20 cellular contexts compared by ENCODE assay signal in genomic region chr1:56045062-56045461, GRCh38.
DNase-seq lines count a peak whose midpoint lies in the region; ATAC-seq and TF ChIP-seq lines count a peak whose summit lies in the region.
"Had no signal": no experiment of that assay in that cellular context is flagged by ENCODE, and none has a peak within 500 bp of the region (broad histone marks: within the 10 kb centered on the region; RNA-seq: fewer than 3 reads in every experiment).

No MANE protein-coding gene starts in this region.

- DNase-seq in DMS53 (lab: John Stamatoyannopoulos, UW), result no peak
- DNase-seq in heart right ventricle, result no peak
- DNase-seq in upper lobe of left lung, result no peak
- DNase-seq: EL, GF-D8, H7, IMR-90, MV-4-11, NCI-H1105 treated with DMSO at 0.1 percent for 48 hours, NCI-H2029 treated with DMSO at 0.1 percent for 48 hours, NCI-H226, NCI-H524 treated with DMSO at 0.1 percent for 48 hours, PC-3, Right ventricle myocardium superior, T-helper 9 cell had no signal

- WGBS in heart right ventricle, 2 donors, result 71 to 78% methylated on average over 3 of the region's 3 CpGs
- WGBS in upper lobe of left lung, 2 donors, result 76 to 82% methylated on average over 3 of the region's 3 CpGs

- H3K27me3 ChIP-seq in KMS-11 (ENCODE audit: insufficient read depth, low read depth) (no peaks in the 10 kb centered on the region), heart right ventricle (no peaks in the 10 kb centered on the region), upper lobe of left lung (no peaks in the 10 kb centered on the region)

- H3K27ac ChIP-seq in KMS-11 (peak overlapping the region; percentile 24; the same call in 1 of the 2 replicates), heart right ventricle (no peak overlapping the region), upper lobe of left lung (no peak overlapping the region)

- H3K4me1 ChIP-seq in KMS-11 (ENCODE audit: low read depth, poor library complexity, severe bottlenecking) (peaks cover 31% of the 10 kb centered on the region), heart right ventricle (no peaks in the 10 kb centered on the region), upper lobe of left lung (peaks cover 0 to 4% (median 0%) of the 10 kb centered on the region in 4 donors)

- ATAC-seq in GM18498 (IDR thresholded peaks at IDR 0.05; ENCODE audit: unreplicated experiment) (peak; percentile 57), GM19463 (IDR thresholded peaks at IDR 0.05; ENCODE audit: unreplicated experiment) (peak; percentile 66), HG02938 (IDR thresholded peaks at IDR 0.05; ENCODE audit: unreplicated experiment) (peak; percentile 33), GM21447 (IDR thresholded peaks at IDR 0.05; ENCODE audit: unreplicated experiment) (no peak), heart right ventricle (no peak), upper lobe of left lung (ENCODE audit: low FRiP score in 2 of 2) (no peak)
- ATAC-seq: PC-3 had no signal

- TF ChIP-seq POLR2A in upper lobe of left lung (IDR thresholded peaks at IDR 0.05), result no peak

- intact Hi-C loops in heart right ventricle (cut with DNase I), result no loop called here

- H3K36me3 ChIP-seq in KMS-11 (ENCODE audit: insufficient read depth) (no peaks in the 10 kb centered on the region), heart right ventricle (no peaks in the 10 kb centered on the region), upper lobe of left lung (no peaks in the 10 kb centered on the region)

- no peaks in the 10 kb centered on the region for H3K79me2 ChIP-seq in KMS-11 (ENCODE audit: insufficient read depth, low read depth)

- no peak overlapping the region for H3K9ac ChIP-seq in KMS-11

- H3K4me3 ChIP-seq in KMS-11 (IDR thresholded peaks at IDR 0.05; ENCODE audit: insufficient read depth, low read depth, low read length), result no peak overlapping the region
- no peak overlapping the region for H3K4me3 ChIP-seq in heart right ventricle
- H3K4me3 ChIP-seq in upper lobe of left lung, result no peak overlapping the region

- H3K4me2 ChIP-seq in KMS-11, result peak overlapping the region; percentile 56

- no peak for TF ChIP-seq EP300 in upper lobe of left lung (IDR thresholded peaks at IDR 0.05)

- peaks cover 0 to 4% (median under 1%) of the 10 kb centered on the region in 11 donors for H3K9me3 ChIP-seq in heart right ventricle
- no peaks in the 10 kb centered on the region for H3K9me3 ChIP-seq in upper lobe of left lung

- TF ChIP-seq CTCF in KMS-11 (conservative IDR thresholded peaks at IDR 0.05; ENCODE audit: low read depth, low read length) (no peak), heart right ventricle (IDR thresholded peaks at IDR 0.05) (no peak), upper lobe of left lung (IDR thresholded peaks at IDR 0.05) (no peak)

- H2AFZ ChIP-seq in KMS-11 (ENCODE audit: low read depth), result no peak overlapping the region

- H4K20me1 ChIP-seq in KMS-11 (ENCODE audit: insufficient read depth), result no peaks in the 10 kb centered on the region

Comparison
In these comparisons a context has a peak if more than half of its experiments do, and no peak if none do; other contexts are left out.
1. ATAC-seq: peak in GM18498 (single experiment), GM19463 (single experiment) and HG02938 (single experiment); none in GM21447 (single experiment), heart right ventricle (0 of 8) and upper lobe of left lung (0 of 2).